In genomic region chr3:42070089-42070885, GRCh38 we compare ENCODE assay signal across 10 cellular contexts. TPM values are rescaled to one million over a fixed set of nuclear protein-coding genes. Genes with fewer than 3 reads are reported as not detected.
DNase-seq lines count a peak whose midpoint lies in the region; ATAC-seq and TF ChIP-seq lines count a peak whose summit lies in the region.
"Had no signal": no experiment of that assay in that cellular context is flagged by ENCODE, and none has a peak within 500 bp of the region (broad histone marks: within the 10 kb centered on the region; RNA-seq: fewer than 3 reads in every experiment).

No MANE protein-coding gene starts in this region.

- no peak for TF ChIP-seq CTCF in heart right ventricle (IDR thresholded peaks at IDR 0.05)
- no peak for TF ChIP-seq CTCF in upper lobe of left lung (IDR thresholded peaks at IDR 0.05)

- H3K36me3 ChIP-seq in heart right ventricle: no peaks in the 10 kb centered on the region
- no peaks in the 10 kb centered on the region for H3K36me3 ChIP-seq in muscle layer of colon (ENCODE audit: insufficient read depth, low read length)
- no peaks in the 10 kb centered on the region for H3K36me3 ChIP-seq in upper lobe of left lung

- H3K9me3 ChIP-seq in heart right ventricle: no peaks in the 10 kb centered on the region
- no peaks in the 10 kb centered on the region for H3K9me3 ChIP-seq in muscle layer of colon (ENCODE audit: low read length)
- H3K9me3 ChIP-seq in upper lobe of left lung: no peaks in the 10 kb centered on the region

- H3K4me1 ChIP-seq in heart right ventricle (peaks cover 45 to 100% (median 93%) of the 10 kb centered on the region in 9 donors), muscle layer of colon (ENCODE audit: insufficient read depth, low read length) (peaks cover 87% of the 10 kb centered on the region), upper lobe of left lung (peaks cover 60 to 80% (median 71%) of the 10 kb centered on the region in 4 donors)

- TF ChIP-seq EP300 in upper lobe of left lung (IDR thresholded peaks at IDR 0.05): no peak

- intact Hi-C loops in heart right ventricle (cut with DNase I): no loop called here
- intact Hi-C loops in Right ventricle myocardium superior (cut with DNase I): no loop called here

- ATAC-seq in heart right ventricle (no peak), Right ventricle myocardium superior (ENCODE audit: poor library complexity) (no peak), upper lobe of left lung (ENCODE audit: low FRiP score in 2 of 2) (no peak)

- H3K27ac ChIP-seq in heart right ventricle: peak overlapping the region; percentile 46 to 96 (median 90)
- peak overlapping the region; percentile 48 for H3K27ac ChIP-seq in caudate nucleus (ENCODE audit: low read depth, low read length)
- H3K27ac ChIP-seq in muscle layer of colon (ENCODE audit: low read depth, low read length): peak overlapping the region; percentile 64
- H3K27ac ChIP-seq in upper lobe of left lung: peak overlapping the region; percentile 72 to 82 (median 76)

- H3K9ac ChIP-seq in muscle layer of colon (ENCODE audit: low read length): no peak overlapping the region

- 96% methylated on average over 5 of the region's 5 CpGs for WGBS in heart right ventricle, 2 donors
- 87 to 98% methylated on average over 5 of the region's 5 CpGs for WGBS in upper lobe of left lung, 2 donors

- TF ChIP-seq POLR2A in upper lobe of left lung (IDR thresholded peaks at IDR 0.05): no peak

- H3K27me3 ChIP-seq in heart right ventricle (no peaks in the 10 kb centered on the region), muscle layer of colon (ENCODE audit: control insufficient read depth in 1 of 2, insufficient read depth in 2 of 2, low read length in 2 of 2) (no peaks in the 10 kb centered on the region), upper lobe of left lung (no peaks in the 10 kb centered on the region)

- H3K4me3 ChIP-seq in heart right ventricle (no peak overlapping the region), muscle layer of colon (ENCODE audit: low read depth in 1 of 2, low read length in 2 of 2) (no peak overlapping the region), upper lobe of left lung (no peak overlapping the region)

- DNase-seq in heart right ventricle (no peak), Right ventricle myocardium superior (no peak), caudate nucleus (lab: John Stamatoyannopoulos, UW) (no peak), upper lobe of left lung (no peak), NCI-H1436 treated with DMSO at 0.1 percent for 48 hours (lab: John Stamatoyannopoulos, UW) (no peak), amygdala (lab: John Stamatoyannopoulos, UW) (no peak), SW 1271 (lab: John Stamatoyannopoulos, UW) (no peak)
- DNase-seq: NCI-H1092 treated with DMSO at 0.1 percent for 48 hours, T-helper 2 cell had no signal

RNA-seq across cellular contexts. Expression of gene TRAK1, which starts 20.9 kb away (rescaled TPM):
- total RNA-seq in heart right ventricle (100 to 1,000 TPM; 182 to 423 (median 320) TPM), Right ventricle myocardium superior (273 TPM), upper lobe of left lung (100 to 1,000 TPM in 1 of 6 donors, 10 to 100 TPM in 5; 46.7 to 107 (median 74.7) TPM)
- 10 to 100 TPM; 35.5 to 41.2 TPM for polyA plus RNA-seq in heart right ventricle
